In the genomic region with DNA sequence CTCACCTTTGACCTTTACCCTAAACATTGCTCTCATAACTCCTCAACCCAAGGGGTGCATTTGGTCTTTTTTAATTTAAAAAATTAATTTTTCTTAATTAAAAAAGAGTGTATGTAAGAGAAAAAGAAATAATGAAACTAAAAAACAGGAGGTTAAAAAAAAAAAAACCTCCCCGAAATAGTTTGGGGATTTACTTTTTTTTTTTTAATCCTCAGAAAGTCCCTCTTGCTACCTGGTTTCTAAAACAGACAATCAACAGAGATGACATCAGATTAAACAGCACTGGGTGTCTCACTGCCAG, we compare ENCODE assay signal across 14 cellular contexts.
A peak's percentile ranks its signal among the peaks of the same experiment; 100 is the strongest.
DNase-seq lines count a peak whose midpoint lies in the region; ATAC-seq and TF ChIP-seq lines count a peak whose summit lies in the region.
"Had no signal": no experiment of that assay in that cellular context is flagged by ENCODE, and none has a peak within 500 bp of the region (broad histone marks: within the 10 kb centered on the region; RNA-seq: fewer than 3 reads in every experiment).

No MANE protein-coding gene starts in this region.

- H3K27ac Mint-ChIP-seq in stimulated activated naive B cell treated with anti-CD40 and anti-IgM and Interleukin-4, amounts not matched to agents 10 μg/mL and 1 μg/mL and 100 μg/mL, for 72 hours, result peak overlapping the region; percentile 88
- H3K27ac Mint-ChIP-seq: activated CD8-positive, alpha-beta memory T cell treated with anti-CD3 and anti-CD28 coated beads, Interleukin-2, amount 10 ng/mL, durations not matched to agents 7 days and 5 days; activated naive CD4-positive, alpha-beta T cell treated with anti-CD3 and anti-CD28 coated beads for 36 hours had no signal

- TF ChIP-seq CTCF in body of pancreas (IDR thresholded peaks at IDR 0.05), result no peak

- whole genome bisulfite sequencing in body of pancreas, 2 donors, result 69 to 76% methylated on average over 1 of the region's 1 CpG
- WGBS in aorta, 2 donors, result 95 to 100% methylated on average over 1 of the region's 1 CpG

- no peaks in the 10 kb centered on the region for H3K36me3 ChIP-seq in body of pancreas (replicated peaks in 1 of 2; ENCODE audit: insufficient read depth in 1 of 2, low read depth in 2 of 2)
- H3K36me3 ChIP-seq in aorta (ENCODE audit: control insufficient read depth in 1 of 2, insufficient read depth in 2 of 2, low read length in 1 of 2), result no peaks in the 10 kb centered on the region
- H3K36me3 ChIP-seq: esophagus muscularis mucosa had no signal

- H3K27me3 ChIP-seq in body of pancreas (no peaks in the 10 kb centered on the region), aorta (ENCODE audit: control insufficient read depth in 1 of 2, insufficient read depth in 2 of 2, low read length in 1 of 2) (no peaks in the 10 kb centered on the region)
- H3K27me3 ChIP-seq: esophagus muscularis mucosa had no signal

- H3K36me3 Mint-ChIP-seq in stimulated activated naive B cell treated with anti-CD40 and anti-IgM and Interleukin-4, amounts not matched to agents 10 μg/mL and 1 μg/mL and 100 μg/mL, for 72 hours, result peaks cover 0 to 9% of the 10 kb centered on the region in 2 donors

- H3K27me3 Mint-ChIP-seq in stimulated activated naive B cell treated with anti-CD40 and anti-IgM and Interleukin-4, amounts not matched to agents 10 μg/mL and 1 μg/mL and 100 μg/mL, for 72 hours, result peaks cover 0 to 4% of the 10 kb centered on the region in 2 donors
- H3K27me3 Mint-ChIP-seq: activated CD8-positive, alpha-beta memory T cell treated with anti-CD3 and anti-CD28 coated beads, Interleukin-2, amount 10 ng/mL, durations not matched to agents 7 days and 5 days had no signal

- H3K9me3 Mint-ChIP-seq in stimulated activated naive B cell treated with anti-CD40 and anti-IgM and Interleukin-4, amounts not matched to agents 10 μg/mL and 1 μg/mL and 100 μg/mL, for 72 hours, result peaks cover 14 to 18% of the 10 kb centered on the region in 2 donors

- intact Hi-C loops in body of pancreas (cut with DNase I), result no loop called here
- intact Hi-C loops in aorta (cut with DNase I), result no loop called here

- ATAC-seq in HG03460 (IDR thresholded peaks at IDR 0.05; ENCODE audit: unreplicated experiment) (peak; percentile 22), body of pancreas (no peak), HG03521 (IDR thresholded peaks at IDR 0.05; ENCODE audit: unreplicated experiment) (no peak), aorta (ENCODE audit: low FRiP score) (no peak)
- no peak for ATAC-seq in stimulated activated naive B cell treated with anti-CD40 and anti-IgM and Interleukin-4, amounts not matched to agents 10 μg/mL and 1 μg/mL and 100 μg/mL, for 72 hours (replicated peaks)

- H3K4me1 ChIP-seq in body of pancreas (peaks cover 31% of the 10 kb centered on the region), aorta (ENCODE audit: control insufficient read depth in 1 of 2, insufficient read depth in 2 of 2, low read length in 2 of 2) (no peaks in the 10 kb centered on the region)

- peak; percentile 85 for DNase-seq in DMS53 (lab: John Stamatoyannopoulos, UW)
- DNase-seq in DMS53 treated with DMSO at 0.1 percent for 48 hours (lab: John Stamatoyannopoulos, UW; ENCODE audit: unreplicated experiment), result no peak
- DNase-seq in body of pancreas, result no peak
- DNase-seq in stimulated activated naive B cell treated with anti-CD40 and anti-IgM and Interleukin-4, amounts not matched to agents 10 μg/mL and 1 μg/mL and 100 μg/mL, for 72 hours, result no peak
- DNase-seq in aorta, result no peak
- no peak for DNase-seq in cerebellar cortex (ENCODE audit: low spot score)
- DNase-seq: COR-L47, NCI-H146, NCI-H524 treated with DMSO at 0.1 percent for 48 hours had no signal

- peak overlapping the region in 3 of 4 donors; percentile 53 to 83 (median 76) for H3K27ac ChIP-seq in body of pancreas
- H3K27ac ChIP-seq in aorta (ENCODE audit: low read depth in 1 of 2, low read length in 2 of 2), result no peak overlapping the region
- H3K27ac ChIP-seq: esophagus muscularis mucosa had no signal

- no peak overlapping the region for H3K4me3 Mint-ChIP-seq in stimulated activated naive B cell treated with anti-CD40 and anti-IgM and Interleukin-4, amounts not matched to agents 10 μg/mL and 1 μg/mL and 100 μg/mL, for 72 hours
- H3K4me3 Mint-ChIP-seq: activated CD8-positive, alpha-beta memory T cell treated with anti-CD3 and anti-CD28 coated beads, Interleukin-2, amount 10 ng/mL, durations not matched to agents 7 days and 5 days; activated naive CD4-positive, alpha-beta T cell treated with anti-CD3 and anti-CD28 coated beads for 36 hours had no signal

- H3K4me3 ChIP-seq in body of pancreas (no peak overlapping the region), aorta (ENCODE audit: low read length in 2 of 2) (no peak overlapping the region)
- H3K4me3 ChIP-seq: esophagus muscularis mucosa had no signal

- peaks cover 29% of the 10 kb centered on the region in 2 donors for H3K4me1 Mint-ChIP-seq in stimulated activated naive B cell treated with anti-CD40 and anti-IgM and Interleukin-4, amounts not matched to agents 10 μg/mL and 1 μg/mL and 100 μg/mL, for 72 hours

- no peak for TF ChIP-seq POLR2A in body of pancreas (IDR thresholded peaks at IDR 0.05)

- H3K9me3 ChIP-seq in body of pancreas, result no peaks in the 10 kb centered on the region
- peaks cover 3% of the 10 kb centered on the region for H3K9me3 ChIP-seq in aorta (ENCODE audit: control insufficient read depth, low read length)

Comparison
In these comparisons a context has a peak if more than half of its experiments do, and no peak if none do; other contexts are left out.
1. H3K27ac ChIP-seq: peak in body of pancreas (3 of 4); none in aorta (0 of 2).